In genomic region chr1:44572572-44572879, GRCh38 we compare ENCODE assay signal across 13 cellular contexts.
"Had no signal": no experiment of that assay in that cellular context is flagged by ENCODE, and none has a peak within 500 bp of the region (broad histone marks: within the 10 kb centered on the region; RNA-seq: fewer than 3 reads in every experiment).

No MANE protein-coding gene starts in this region.

- H3K4me3 Mint-ChIP-seq: naive thymus-derived CD8-positive, alpha-beta T cell had no signal

- H3K27me3 ChIP-seq: foreskin keratinocyte, hepatocyte, neutrophil, stomach, upper lobe of left lung, uterus had no signal

- H3K27ac Mint-ChIP-seq: naive thymus-derived CD8-positive, alpha-beta T cell had no signal

- H3K36me3 Mint-ChIP-seq: naive thymus-derived CD8-positive, alpha-beta T cell had no signal

- H3K4me1 Mint-ChIP-seq: naive thymus-derived CD8-positive, alpha-beta T cell had no signal

- H3K27ac ChIP-seq: foreskin keratinocyte, hepatocyte, neutrophil, spleen, stomach, suprapubic skin, tibial artery, upper lobe of left lung, uterus had no signal

- H3K9me3 Mint-ChIP-seq: naive thymus-derived CD8-positive, alpha-beta T cell had no signal

- DNase-seq: mammary epithelial cell; spleen; stimulated activated CD4-positive, alpha-beta T cell treated with anti-CD3 and anti-CD28 coated beads, Interleukin-4, amount 100 ng/mL, for 4 hours; stomach; tibial artery; upper lobe of left lung; uterus had no signal

- ATAC-seq: foreskin keratinocyte, sciatic nerve had no signal
